ENCODE assay signal across 1 cellular context in genomic region chr13:68473834-68474326, GRCh38.
TF ChIP-seq lines count a peak whose summit lies in the region.

No MANE protein-coding gene starts in this region.

TF ChIP-seq in SK-N-SH treated with all-trans-retinoic acid at 6 μM for 48 hours, 23 proteins besides CTCF, POLR2A, EP300 and RAD21 (continued from another document):
- peak; percentile 54; the same call in 1 of the 2 replicates for TF ChIP-seq CSRNP3 (CRISPR knock-in tag; IDR thresholded peaks at IDR 0.05)
- TF ChIP-seq ZFP30 (CRISPR knock-in tag; IDR thresholded peaks at IDR 0.05) = no peak
- TF ChIP-seq TCF4 (CRISPR knock-in tag; IDR thresholded peaks at IDR 0.05; ENCODE audit: borderline replicate concordance) = 0 out of 2 replicates have a peak, but pooled peaks have one; percentile 30
- no peak for TF ChIP-seq OSR1 (CRISPR knock-in tag; IDR thresholded peaks at IDR 0.05)
- peak; percentile 96 for TF ChIP-seq ISL1 (CRISPR knock-in tag; IDR thresholded peaks at IDR 0.05)
- TF ChIP-seq ARNTL (CRISPR knock-in tag; IDR thresholded peaks at IDR 0.05; ENCODE audit: borderline replicate concordance, low read depth) = no peak
- TF ChIP-seq ZFP3 (CRISPR knock-in tag; IDR thresholded peaks at IDR 0.05) = no peak
- no peak for TF ChIP-seq BACH2 (CRISPR knock-in tag; IDR thresholded peaks at IDR 0.05; ENCODE audit: borderline replicate concordance)
- TF ChIP-seq ZNF565 (CRISPR knock-in tag; conservative IDR thresholded peaks at IDR 0.05; ENCODE audit: low read depth) = no peak
- TF ChIP-seq GLIS3 (CRISPR knock-in tag; IDR thresholded peaks at IDR 0.05) = no peak
